Comparison of ENCODE assay signal across 1 cellular context in genomic region chr15:89430530-89431341, GRCh38.
TF ChIP-seq lines count a peak whose summit lies in the region.

No MANE protein-coding gene starts in this region.

TF ChIP-seq in HEK293, 187 proteins besides CTCF, POLR2A, EP300 and RAD21 (continued from another document and continues in another):
- TF ChIP-seq HIC1 (tag by site-specific recombination; IDR thresholded peaks at IDR 0.05) (0 out of 2 replicates have a peak, but pooled peaks have one; percentile 33), ZNF266 (tag by site-specific recombination; IDR thresholded peaks at IDR 0.05; ENCODE audit: low read depth) (no peak), KLF1 (tag by site-specific recombination; IDR thresholded peaks at IDR 0.05) (peak; percentile 40; the same call in 1 of the 2 replicates), ZNF426 (tag by site-specific recombination; IDR thresholded peaks at IDR 0.05) (no peak), ZNF707 (tag by site-specific recombination; IDR thresholded peaks at IDR 0.05) (no peak), ZNF501 (tag by site-specific recombination; IDR thresholded peaks at IDR 0.05) (peak; percentile 51; the same call in 1 of the 2 replicates), ZXDB (tag by site-specific recombination; IDR thresholded peaks at IDR 0.05) (no peak), ZNF830 (tag by site-specific recombination; IDR thresholded peaks at IDR 0.05; ENCODE audit: low read depth) (no peak), ZNF37A (tag by site-specific recombination; IDR thresholded peaks at IDR 0.05) (no peak), ZNF423 (tag by site-specific recombination; IDR thresholded peaks at IDR 0.05) (no peak), OVOL3 (tag by site-specific recombination; IDR thresholded peaks at IDR 0.05) (no peak), BCL11A (tag by site-specific recombination; IDR thresholded peaks at IDR 0.05; ENCODE audit: low read depth) (no peak), ZNF26 (tag by site-specific recombination; IDR thresholded peaks at IDR 0.05) (no peak), AEBP2 (tag by site-specific recombination; IDR thresholded peaks at IDR 0.05; ENCODE audit: borderline replicate concordance) (no peak), ZNF416 (tag by site-specific recombination; IDR thresholded peaks at IDR 0.05) (no peak), ZNF529 (tag by site-specific recombination; IDR thresholded peaks at IDR 0.05; ENCODE audit: insufficient replicate concordance) (no peak), GLI2 (tag by site-specific recombination; IDR thresholded peaks at IDR 0.05; ENCODE audit: borderline replicate concordance, low read depth) (no peak), ZNF776 (tag by site-specific recombination; IDR thresholded peaks at IDR 0.05; ENCODE audit: borderline replicate concordance) (no peak), SP3 (tag by site-specific recombination; IDR thresholded peaks at IDR 0.05) (no peak; the same call in 1 of the 2 replicates), ZNF629 (tag by site-specific recombination; IDR thresholded peaks at IDR 0.05) (0 out of 2 replicates have a peak, but pooled peaks have one; percentile 12), ELK4 (IDR thresholded peaks at IDR 0.05; ENCODE audit: borderline replicate concordance, low read depth, low read length) (no peak), ZNF548 (tag by site-specific recombination; IDR thresholded peaks at IDR 0.05) (no peak), ZNF701 (tag by site-specific recombination; IDR thresholded peaks at IDR 0.05) (no peak), ZNF223 (tag by site-specific recombination; IDR thresholded peaks at IDR 0.05) (no peak), KLF9 (tag by site-specific recombination; IDR thresholded peaks at IDR 0.05; ENCODE audit: low read depth) (no peak), WT1 (tag by site-specific recombination; IDR thresholded peaks at IDR 0.05) (no peak), ZNF148 (tag by site-specific recombination; IDR thresholded peaks at IDR 0.05; ENCODE audit: borderline replicate concordance) (no peak), ZNF580 (tag by site-specific recombination; IDR thresholded peaks at IDR 0.05) (no peak), ZNF221 (tag by site-specific recombination; IDR thresholded peaks at IDR 0.05; ENCODE audit: borderline replicate concordance) (no peak), ZNF585B (tag by site-specific recombination; IDR thresholded peaks at IDR 0.05) (no peak), ZNF23 (tag by site-specific recombination; IDR thresholded peaks at IDR 0.05; ENCODE audit: borderline replicate concordance) (no peak), ZNF311 (tag by site-specific recombination; IDR thresholded peaks at IDR 0.05; ENCODE audit: borderline replicate concordance) (no peak), ZNF561 (tag by site-specific recombination; IDR thresholded peaks at IDR 0.05; ENCODE audit: borderline replicate concordance) (no peak), EGR2 (tag by site-specific recombination; IDR thresholded peaks at IDR 0.05; ENCODE audit: low read depth) (peak; percentile 91)
- TF ChIP-seq, protein P1, sequence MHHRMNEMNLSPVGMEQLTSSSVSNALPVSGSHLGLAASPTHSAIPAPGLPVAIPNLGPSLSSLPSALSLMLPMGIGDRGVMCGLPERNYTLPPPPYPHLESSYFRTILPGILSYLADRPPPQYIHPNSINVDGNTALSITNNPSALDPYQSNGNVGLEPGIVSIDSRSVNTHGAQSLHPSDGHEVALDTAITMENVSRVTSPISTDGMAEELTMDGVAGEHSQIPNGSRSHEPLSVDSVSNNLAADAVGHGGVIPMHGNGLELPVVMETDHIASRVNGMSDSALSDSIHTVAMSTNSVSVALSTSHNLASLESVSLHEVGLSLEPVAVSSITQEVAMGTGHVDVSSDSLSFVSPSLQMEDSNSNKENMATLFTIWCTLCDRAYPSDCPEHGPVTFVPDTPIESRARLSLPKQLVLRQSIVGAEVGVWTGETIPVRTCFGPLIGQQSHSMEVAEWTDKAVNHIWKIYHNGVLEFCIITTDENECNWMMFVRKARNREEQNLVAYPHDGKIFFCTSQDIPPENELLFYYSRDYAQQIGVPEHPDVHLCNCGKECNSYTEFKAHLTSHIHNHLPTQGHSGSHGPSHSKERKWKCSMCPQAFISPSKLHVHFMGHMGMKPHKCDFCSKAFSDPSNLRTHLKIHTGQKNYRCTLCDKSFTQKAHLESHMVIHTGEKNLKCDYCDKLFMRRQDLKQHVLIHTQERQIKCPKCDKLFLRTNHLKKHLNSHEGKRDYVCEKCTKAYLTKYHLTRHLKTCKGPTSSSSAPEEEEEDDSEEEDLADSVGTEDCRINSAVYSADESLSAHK (tag by site-specific recombination; IDR thresholded peaks at IDR 0.05) = no peak
- TF ChIP-seq, protein P2, sequence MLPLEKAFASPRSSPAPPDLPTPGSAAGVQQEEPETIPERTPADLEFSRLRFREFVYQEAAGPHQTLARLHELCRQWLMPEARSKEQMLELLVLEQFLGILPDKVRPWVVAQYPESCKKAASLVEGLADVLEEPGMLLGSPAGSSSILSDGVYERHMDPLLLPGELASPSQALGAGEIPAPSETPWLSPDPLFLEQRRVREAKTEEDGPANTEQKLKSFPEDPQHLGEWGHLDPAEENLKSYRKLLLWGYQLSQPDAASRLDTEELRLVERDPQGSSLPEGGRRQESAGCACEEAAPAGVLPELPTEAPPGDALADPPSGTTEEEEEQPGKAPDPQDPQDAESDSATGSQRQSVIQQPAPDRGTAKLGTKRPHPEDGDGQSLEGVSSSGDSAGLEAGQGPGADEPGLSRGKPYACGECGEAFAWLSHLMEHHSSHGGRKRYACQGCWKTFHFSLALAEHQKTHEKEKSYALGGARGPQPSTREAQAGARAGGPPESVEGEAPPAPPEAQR (tag by site-specific recombination; IDR thresholded peaks at IDR 0.05) = no peak
- TF ChIP-seq, protein P3, sequence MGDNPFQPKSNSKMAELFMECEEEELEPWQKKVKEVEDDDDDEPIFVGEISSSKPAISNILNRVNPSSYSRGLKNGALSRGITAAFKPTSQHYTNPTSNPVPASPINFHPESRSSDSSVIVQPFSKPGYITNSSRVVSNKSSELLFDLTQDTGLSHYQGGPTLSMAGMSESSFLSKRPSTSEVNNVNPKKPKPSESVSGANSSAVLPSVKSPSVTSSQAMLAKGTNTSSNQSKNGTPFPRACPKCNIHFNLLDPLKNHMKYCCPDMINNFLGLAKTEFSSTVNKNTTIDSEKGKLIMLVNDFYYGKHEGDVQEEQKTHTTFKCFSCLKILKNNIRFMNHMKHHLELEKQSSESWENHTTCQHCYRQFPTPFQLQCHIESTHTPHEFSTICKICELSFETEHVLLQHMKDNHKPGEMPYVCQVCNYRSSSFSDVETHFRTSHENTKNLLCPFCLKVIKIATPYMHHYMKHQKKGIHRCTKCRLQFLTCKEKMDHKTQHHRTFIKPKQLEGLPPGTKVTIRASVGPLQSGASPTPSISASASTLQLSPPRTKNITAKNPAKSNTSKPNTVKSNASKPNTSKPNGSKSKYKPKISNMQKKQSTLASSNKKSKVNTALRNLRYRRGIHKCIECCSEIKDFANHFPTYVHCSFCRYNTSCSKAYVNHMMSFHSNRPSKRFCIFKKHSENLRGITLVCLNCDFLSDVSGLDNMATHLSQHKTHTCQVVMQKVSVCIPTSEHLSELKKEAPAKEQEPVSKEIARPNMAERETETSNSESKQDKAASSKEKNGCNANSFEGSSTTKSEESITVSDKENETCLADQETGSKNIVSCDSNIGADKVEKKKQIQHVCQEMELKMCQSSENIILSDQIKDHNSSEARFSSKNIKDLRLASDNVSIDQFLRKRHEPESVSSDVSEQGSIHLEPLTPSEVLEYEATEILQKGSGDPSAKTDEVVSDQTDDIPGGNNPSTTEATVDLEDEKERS (tag by site-specific recombination; IDR thresholded peaks at IDR 0.05) = 0 out of 2 replicates have a peak, but pooled peaks have one; percentile 38
